In genomic region chr7:132171130-132171576, GRCh38 we compare ENCODE assay signal across 25 cellular contexts.
DNase-seq lines count a peak whose midpoint lies in the region; ATAC-seq and TF ChIP-seq lines count a peak whose summit lies in the region.
"Had no signal": no experiment of that assay in that cellular context is flagged by ENCODE, and none has a peak within 500 bp of the region (broad histone marks: within the 10 kb centered on the region; RNA-seq: fewer than 3 reads in every experiment).

No MANE protein-coding gene starts in this region.

- no peaks in the 10 kb centered on the region for H3K36me3 ChIP-seq in right atrium auricular region
- H3K36me3 ChIP-seq: BLaER1 had no signal

- no peaks in the 10 kb centered on the region for H3K27me3 ChIP-seq in right atrium auricular region
- H3K27me3 ChIP-seq in right cardiac atrium (ENCODE audit: control insufficient read depth, insufficient read depth), result no peaks in the 10 kb centered on the region
- H3K27me3 ChIP-seq: BLaER1 had no signal

- no peak for DNase-seq in Right ventricle myocardium inferior (ENCODE audit: missing footprints)
- no peak for DNase-seq in right atrium auricular region (ENCODE audit: low spot score)
- DNase-seq in fibroblast of peridontal ligament (ENCODE audit: extremely low read depth), result peak; percentile 4
- no peak for DNase-seq in right cardiac atrium
- no peak for DNase-seq in NK-92 treated with Interleukin-12 subunit alpha and Interleukin-12 subunit beta, amount 100 ng/mL, for 24 hours (lab: John Stamatoyannopoulos, UW)
- DNase-seq in NCI-H1436 treated with DMSO at 0.1 percent for 48 hours (lab: John Stamatoyannopoulos, UW), result no peak
- DNase-seq: CD4-positive, CD25-positive, alpha-beta regulatory T cell; GM23248; H7; NCI-H1092; NCI-H1417 treated with DMSO at 0.1 percent for 48 hours; NCI-H187; NCI-H2081 treated with DMSO at 0.1 percent for 48 hours; NCI-H2171; NCI-H226; NCI-H510A; NCI-H69; SIG-M5 had no signal

- no peak overlapping the region for H3K27ac ChIP-seq in right atrium auricular region
- no peak overlapping the region for H3K27ac ChIP-seq in right cardiac atrium (ENCODE audit: low read length)
- H3K27ac ChIP-seq: 22Rv1, BLaER1, GM23248, KMS-11, RWPE1, SK-N-MC had no signal

- intact Hi-C loops in Right ventricle myocardium inferior (cut with DNase I) (no loop called here), right cardiac atrium (cut with DNase I) (no loop called here)

- WGBS in right cardiac atrium, result 29% methylated on average over 5 of the region's 5 CpGs

- H3K4me3 ChIP-seq in right atrium auricular region, result no peak overlapping the region
- H3K4me3 ChIP-seq in right cardiac atrium (ENCODE audit: low read length), result no peak overlapping the region
- H3K4me3 ChIP-seq: BLaER1, GM23248, SK-N-MC had no signal

- ATAC-seq in Right ventricle myocardium inferior (peak; percentile 37), right cardiac atrium (peak; percentile 43), HG03565 (IDR thresholded peaks at IDR 0.05; ENCODE audit: unreplicated experiment) (no peak)
- ATAC-seq: Panc1 had no signal

- no peak for TF ChIP-seq CTCF in right atrium auricular region (IDR thresholded peaks at IDR 0.05)

- no peaks in the 10 kb centered on the region for H3K4me1 ChIP-seq in right atrium auricular region
- peaks cover 4% of the 10 kb centered on the region for H3K4me1 ChIP-seq in right cardiac atrium (ENCODE audit: control insufficient read depth, insufficient read depth, low read length)
- H3K4me1 ChIP-seq: BLaER1 had no signal

- H3K9me3 ChIP-seq in right atrium auricular region (no peaks in the 10 kb centered on the region), right cardiac atrium (ENCODE audit: control insufficient read depth, low read length) (no peaks in the 10 kb centered on the region)
- H3K9me3 ChIP-seq: BLaER1 had no signal
